ENCODE assay signal across 9 cellular contexts in genomic region chr17:64357191-64357981, GRCh38. TPM values are rescaled to one million over a fixed set of nuclear protein-coding genes. Genes with fewer than 3 reads are reported as not detected.
A peak's percentile ranks its signal among the peaks of the same experiment; 100 is the strongest.
DNase-seq lines count a peak whose midpoint lies in the region; ATAC-seq, FAIRE-seq and TF ChIP-seq lines count a peak whose summit lies in the region.
"Had no signal": no experiment of that assay in that cellular context is flagged by ENCODE, and none has a peak within 500 bp of the region (broad histone marks: within the 10 kb centered on the region; RNA-seq: fewer than 3 reads in every experiment).

No MANE protein-coding gene starts in this region.

- intact Hi-C loops in pancreas (cut with DNase I), result no loop called here

- no peak overlapping the region for H3K9ac ChIP-seq in endodermal cell (ENCODE audit: extremely low read depth, low read length, poor library complexity, severe bottlenecking)

- peak; percentile 63 for TF ChIP-seq CTCF in endodermal cell (conservative IDR thresholded peaks at IDR 0.05)
- no peak for TF ChIP-seq CTCF in pancreas (IDR thresholded peaks at IDR 0.05)

- WGBS in endodermal cell (ENCODE audit: insufficient coverage in 1 of 2, insufficient read length in 1 of 2), 2 experiments, result 84 to 85% methylated on average over 7 to 11 of the region's 11 CpGs
- WGBS in pancreas, 2 donors, result 74 to 83% methylated on average over 11 of the region's 11 CpGs

- no peaks in the 10 kb centered on the region for H3K27me3 ChIP-seq in endodermal cell (ENCODE audit: control insufficient read depth, insufficient read depth, low read length, poor library complexity, severe bottlenecking)
- no peaks in the 10 kb centered on the region for H3K27me3 ChIP-seq in pancreas

- DNase-seq in Daoy (ENCODE audit: low read depth) (peak; percentile 89), NCI-H82 treated with DMSO at 0.1 percent for 48 hours (lab: John Stamatoyannopoulos, UW; ENCODE audit: unreplicated experiment) (peak; percentile 75), endodermal cell (peak; percentile 74), pancreas (no peak)
- DNase-seq in central memory CD4-positive, alpha-beta T cell, result no peak

- no peaks in the 10 kb centered on the region for H3K36me3 ChIP-seq in endodermal cell (ENCODE audit: control insufficient read depth, insufficient read depth, low read length)
- no peaks in the 10 kb centered on the region for H3K36me3 ChIP-seq in pancreas

- no peaks in the 10 kb centered on the region for H3K9me3 Mint-ChIP-seq in endodermal cell

- no peak overlapping the region for H3K27ac ChIP-seq in endodermal cell (ENCODE audit: low read depth, low read length)
- no peak overlapping the region for H3K27ac ChIP-seq in pancreas

- peaks cover 2% of the 10 kb centered on the region for H3K27me3 Mint-ChIP-seq in endodermal cell (ENCODE audit: insufficient read depth)

- no peak overlapping the region for H3K4me3 ChIP-seq in endodermal cell (ENCODE audit: low read length)
- H3K4me3 ChIP-seq in pancreas, result no peak overlapping the region

- no peak overlapping the region for H3K4me3 Mint-ChIP-seq in endodermal cell

- H3K4me1 Mint-ChIP-seq in endodermal cell, result no peaks in the 10 kb centered on the region

- H3K9me3 ChIP-seq in endodermal cell (ENCODE audit: control insufficient read depth, low read length) (no peaks in the 10 kb centered on the region), pancreas (no peaks in the 10 kb centered on the region)

- H3K4me1 ChIP-seq in endodermal cell (ENCODE audit: control insufficient read depth, insufficient read depth, low read length), result no peaks in the 10 kb centered on the region
- H3K4me1 ChIP-seq in pancreas, result no peaks in the 10 kb centered on the region

- FAIRE-seq in pancreas (lab: Jason Lieb, UNC), result no peak
- FAIRE-seq: GM18507 had no signal

- H3K27ac Mint-ChIP-seq in endodermal cell, result no peak overlapping the region

- no peaks in the 10 kb centered on the region for H3K36me3 Mint-ChIP-seq in endodermal cell (ENCODE audit: low read depth)

- peak in 3 of 4 donors; percentile 45 to 71 (median 66) for ATAC-seq in pancreas
- ATAC-seq in GM21360 (IDR thresholded peaks at IDR 0.05; ENCODE audit: unreplicated experiment), result no peak
- ATAC-seq in GM21786 (IDR thresholded peaks at IDR 0.05; ENCODE audit: unreplicated experiment), result no peak
- no peak for ATAC-seq in GM18868 (IDR thresholded peaks at IDR 0.05; ENCODE audit: unreplicated experiment)

RNA-seq across cellular contexts. Expression of gene PECAM1, which starts 33.3 kb away (rescaled TPM):
- total RNA-seq in Daoy (2014; rRNA removed; shearing (Covaris generic)), result 0.15 and 3.3 TPM in 2 replicates
- total RNA-seq in endodermal cell (under 1 TPM; 0.33 to 0.86 TPM), pancreas (10 to 100 TPM; 14.5 to 54.8 (median 28.7) TPM)
- 0.39 TPM for polyA plus RNA-seq in endodermal cell (2013, experiment 1 of 2)
- polyA plus RNA-seq in endodermal cell (2013, experiment 2 of 2), result 1.2 TPM
- 10 to 100 TPM in 1 of 2 donors, 1 to 10 TPM in 1; 8.0 to 15.1 TPM for polyA plus RNA-seq in pancreas

Comparison
In these comparisons a context has a peak if more than half of its experiments do, and no peak if none do; other contexts are left out.
1. DNase-seq: peak in Daoy (single experiment), NCI-H82 treated with DMSO at 0.1 percent for 48 hours (single experiment) and endodermal cell (single experiment); none in pancreas (0 of 6) and central memory CD4-positive, alpha-beta T cell (single experiment).
2. ATAC-seq: peak in pancreas (3 of 4); none in GM21360 (single experiment), GM21786 (single experiment) and GM18868 (single experiment).